In genomic region chr5:139592289-139592688, GRCh38 we compare ENCODE assay signal across 16 cellular contexts. TPM values are rescaled to one million over a fixed set of nuclear protein-coding genes. Genes with fewer than 3 reads are reported as not detected.
A peak's percentile ranks its signal among the peaks of the same experiment; 100 is the strongest.
DNase-seq lines count a peak whose midpoint lies in the region; ATAC-seq and TF ChIP-seq lines count a peak whose summit lies in the region.
"Had no signal": no experiment of that assay in that cellular context is flagged by ENCODE, and none has a peak within 500 bp of the region (broad histone marks: within the 10 kb centered on the region; RNA-seq: fewer than 3 reads in every experiment).

No MANE protein-coding gene starts in this region.

- H4K12ac ChIP-seq in trophoblast cell (ENCODE audit: low read depth, low read length): no peak overlapping the region

- no peak for TF ChIP-seq CTCF in activated CD8-positive, alpha-beta T cell treated with anti-CD3 and anti-CD28 coated beads for 36 hours (IDR thresholded peaks at IDR 0.05)
- no peak for TF ChIP-seq CTCF in OCI-LY7 (conservative IDR thresholded peaks at IDR 0.05; ENCODE audit: low read length)

- no CpG with 5 or more reads among the region's 3 CpGs for WGBS in trophoblast cell (ENCODE audit: extremely low coverage, insufficient coverage, insufficient read length)

- intact Hi-C loops in activated CD8-positive, alpha-beta T cell treated with anti-CD3 and anti-CD28 coated beads for 36 hours (cut with micrococcal nuclease): loop anchor here (10.0 kb wide), 1 partner anchor 307 kb away; no protein-coding TSS in a partner anchor
- intact Hi-C loops in OCI-LY7 (cut with micrococcal nuclease; ENCODE audit: unreplicated experiment): no loop called here

- peak overlapping the region; percentile 27 for H3K27ac ChIP-seq in OCI-LY7 (ENCODE audit: low read depth, low read length, poor library complexity, severe bottlenecking)
- H3K27ac ChIP-seq in trophoblast cell (ENCODE audit: low read depth, low read length): peak overlapping the region; percentile 34
- H3K27ac ChIP-seq: tibial artery had no signal

- H2AK5ac ChIP-seq in trophoblast cell (ENCODE audit: low read length): no peak overlapping the region

- CTCF ChIA-PET in activated CD8-positive, alpha-beta T cell treated with anti-CD3 and anti-CD28 coated beads for 36 hours (lab: Charles Lee): interaction anchor here (1.3 to 2.1 kb wide), 3 partner anchors 17 to 41 kb away, joined by 3 to 6 read pairs (median 5); no protein-coding TSS in a partner anchor
- CTCF ChIA-PET in activated CD8-positive, alpha-beta T cell treated with anti-CD3 and anti-CD28 coated beads, Interleukin-2, amount 10 ng/mL, durations not matched to agents 7 days and 5 days (lab: Charles Lee): interaction anchor here (1.3 kb wide), 1 partner anchor 173 kb away, joined by 3 read pairs; no protein-coding TSS in a partner anchor
- CTCF ChIA-PET in OCI-LY7 (lab: Charles Lee; ENCODE audit: unreplicated experiment): no interaction called here

- H3K9ac ChIP-seq in trophoblast cell (ENCODE audit: low read length): no peak overlapping the region

- peaks cover 5% of the 10 kb centered on the region; the same call in 1 of the 2 replicates for H3K9me3 ChIP-seq in OCI-LY7 (ENCODE audit: low read length)
- H3K9me3 ChIP-seq in trophoblast cell (ENCODE audit: insufficient read depth, low read depth, low read length): no peaks in the 10 kb centered on the region
- H3K9me3 ChIP-seq: tibial artery had no signal

- no peak overlapping the region for H2BK5ac ChIP-seq in trophoblast cell (ENCODE audit: low read depth, low read length, poor library complexity)

- POLR2A ChIA-PET in activated CD8-positive, alpha-beta T cell treated with anti-CD3 and anti-CD28 coated beads for 36 hours (lab: Charles Lee): interaction anchor here (1.2 kb wide), 1 partner anchor 15 kb away, joined by 4 read pairs; no protein-coding TSS in a partner anchor
- POLR2A ChIA-PET in activated CD8-positive, alpha-beta T cell treated with anti-CD3 and anti-CD28 coated beads, Interleukin-2, amount 10 ng/mL, durations not matched to agents 7 days and 5 days (lab: Charles Lee): no interaction called here
- POLR2A ChIA-PET in OCI-LY7 (lab: Charles Lee): interaction anchor here (0.6 to 1.6 kb wide), 10 partner anchors 9 to 36 kb away, joined by 3 to 9 read pairs (median 4); partner anchors contain the start of gene UBE2D2

- H2BK12ac ChIP-seq in trophoblast cell (ENCODE audit: low read length): no peak overlapping the region

- H4K20me1 ChIP-seq in OCI-LY7 (ENCODE audit: insufficient read depth, low read length): no peaks in the 10 kb centered on the region; the same call in 1 of the 2 replicates

- H3K4me3 ChIP-seq in OCI-LY7 (ENCODE audit: low read depth, low read length, poor library complexity, severe bottlenecking) (peak overlapping the region; percentile 2), trophoblast cell (ENCODE audit: low read depth, low read length) (no peak overlapping the region)
- H3K4me3 ChIP-seq: tibial artery had no signal

- no peak overlapping the region for H2BK120ac ChIP-seq in trophoblast cell (ENCODE audit: insufficient read depth, low read length, poor library complexity)

- peaks cover 26% of the 10 kb centered on the region for H3K4me1 ChIP-seq in OCI-LY7 (ENCODE audit: insufficient read depth, low read length, poor library complexity, severe bottlenecking)
- peaks cover 0 to 4% of the 10 kb centered on the region in 2 experiments for H3K4me1 ChIP-seq in trophoblast cell (ENCODE audit: control insufficient read depth in 1 of 2, insufficient read depth in 2 of 2, low read length in 2 of 2)

- DNase-seq in activated CD8-positive, alpha-beta T cell treated with anti-CD3 and anti-CD28 coated beads for 36 hours: no peak
- DNase-seq in activated CD8-positive, alpha-beta T cell treated with anti-CD3 and anti-CD28 coated beads, Interleukin-2, amount 10 ng/mL, durations not matched to agents 7 days and 5 days: no peak
- DNase-seq in OCI-LY7 (ENCODE audit: low spot score) (peak; percentile 27), trophoblast cell (no peak), NAMALWA (ENCODE audit: low spot score) (no peak)
- no peak for DNase-seq in activated effector memory CD4-positive, alpha-beta T cell treated with anti-CD3 and anti-CD28 coated beads, Interleukin-2, amount 50 U/mL, for 16 hours
- DNase-seq: activated CD8-positive, alpha-beta memory T cell treated with anti-CD3 and anti-CD28 coated beads, Interleukin-2, amount 50 U/mL, for 4 hours; cortex of kidney; DMS53; Kasumi-1; NCI-H2029; NCI-H748 treated with DMSO at 0.1 percent for 48 hours; Right ventricle myocardium superior; tibial artery had no signal

- H3K9me3 Mint-ChIP-seq in activated CD8-positive, alpha-beta T cell treated with anti-CD3 and anti-CD28 coated beads for 36 hours: no peaks in the 10 kb centered on the region
- no peaks in the 10 kb centered on the region for H3K9me3 Mint-ChIP-seq in activated CD8-positive, alpha-beta T cell treated with anti-CD3 and anti-CD28 coated beads, Interleukin-2, amount 10 ng/mL, durations not matched to agents 7 days and 5 days (ENCODE audit: insufficient read depth)

- H3K9me2 ChIP-seq in OCI-LY7 (ENCODE audit: insufficient read depth, low read length): no peaks in the 10 kb centered on the region

- peak overlapping the region; percentile 44 for H3K4me2 ChIP-seq in OCI-LY7 (ENCODE audit: low read length)
- no peak overlapping the region for H3K4me2 ChIP-seq in trophoblast cell (ENCODE audit: low read length)

- H4K91ac ChIP-seq in trophoblast cell (ENCODE audit: low read depth, low read length): no peak overlapping the region

- no peak overlapping the region for H4K8ac ChIP-seq in trophoblast cell (ENCODE audit: low read depth, low read length)

- no peak overlapping the region for H3K4ac ChIP-seq in trophoblast cell (ENCODE audit: low read depth, low read length)

- no peaks in the 10 kb centered on the region for H3K79me1 ChIP-seq in trophoblast cell (ENCODE audit: low read length)

- H3K23ac ChIP-seq in trophoblast cell (ENCODE audit: low read length): no peak overlapping the region

- H3K27ac Mint-ChIP-seq in activated CD8-positive, alpha-beta T cell treated with anti-CD3 and anti-CD28 coated beads for 36 hours: peak overlapping the region; percentile 71
- no peak overlapping the region for H3K27ac Mint-ChIP-seq in activated CD8-positive, alpha-beta T cell treated with anti-CD3 and anti-CD28 coated beads, Interleukin-2, amount 10 ng/mL, durations not matched to agents 7 days and 5 days

- no peaks in the 10 kb centered on the region for H3K27me3 ChIP-seq in trophoblast cell (ENCODE audit: insufficient read depth, low read length)
- H3K27me3 ChIP-seq: tibial artery had no signal

- H3K18ac ChIP-seq in trophoblast cell (ENCODE audit: low read length): no peak overlapping the region

- H3K4me1 Mint-ChIP-seq in activated CD8-positive, alpha-beta T cell treated with anti-CD3 and anti-CD28 coated beads for 36 hours (ENCODE audit: low read depth): peaks cover 44% of the 10 kb centered on the region
- peaks cover 15% of the 10 kb centered on the region for H3K4me1 Mint-ChIP-seq in activated CD8-positive, alpha-beta T cell treated with anti-CD3 and anti-CD28 coated beads, Interleukin-2, amount 10 ng/mL, durations not matched to agents 7 days and 5 days (ENCODE audit: low read depth)

- no peak overlapping the region for H3K4me3 Mint-ChIP-seq in activated CD8-positive, alpha-beta T cell treated with anti-CD3 and anti-CD28 coated beads for 36 hours
- no peak overlapping the region for H3K4me3 Mint-ChIP-seq in activated CD8-positive, alpha-beta T cell treated with anti-CD3 and anti-CD28 coated beads, Interleukin-2, amount 10 ng/mL, durations not matched to agents 7 days and 5 days

- H3K79me2 ChIP-seq in OCI-LY7 (ENCODE audit: insufficient read depth, low read depth, low read length) (peaks cover 100% of the 10 kb centered on the region), trophoblast cell (ENCODE audit: control insufficient read depth, insufficient read depth, low read length, poor library complexity) (peaks cover 13% of the 10 kb centered on the region)

- H3K36me3 ChIP-seq in OCI-LY7 (ENCODE audit: insufficient read depth, low read length) (peaks cover 86% of the 10 kb centered on the region), trophoblast cell (ENCODE audit: control insufficient read depth in 1 of 2, insufficient read depth in 2 of 2, low read length in 2 of 2) (peaks cover 6 to 7% of the 10 kb centered on the region in 2 experiments)
- H3K36me3 ChIP-seq: tibial artery had no signal

- no peak for ATAC-seq in activated CD8-positive, alpha-beta T cell treated with anti-CD3 and anti-CD28 coated beads for 36 hours
- no peak for ATAC-seq in activated CD8-positive, alpha-beta T cell treated with anti-CD3 and anti-CD28 coated beads, Interleukin-2, amount 10 ng/mL, durations not matched to agents 7 days and 5 days
- peak; percentile 56 for ATAC-seq in GM21619 (IDR thresholded peaks at IDR 0.05; ENCODE audit: unreplicated experiment)
- no peak for ATAC-seq in HG03457 (IDR thresholded peaks at IDR 0.05; ENCODE audit: unreplicated experiment)

- no peak overlapping the region for H3K14ac ChIP-seq in trophoblast cell (ENCODE audit: low read length)

- H3K36me3 Mint-ChIP-seq in activated CD8-positive, alpha-beta T cell treated with anti-CD3 and anti-CD28 coated beads for 36 hours (ENCODE audit: low read depth): peaks cover 34% of the 10 kb centered on the region
- peaks cover 39% of the 10 kb centered on the region for H3K36me3 Mint-ChIP-seq in activated CD8-positive, alpha-beta T cell treated with anti-CD3 and anti-CD28 coated beads, Interleukin-2, amount 10 ng/mL, durations not matched to agents 7 days and 5 days (ENCODE audit: low read depth)

- no TSS peak for BruUV-seq in OCI-LY7 (replicated peaks; lab: Mats Ljungman, UMichigan)

- H2AFZ ChIP-seq in OCI-LY7 (ENCODE audit: low read length) (no peak overlapping the region), trophoblast cell (ENCODE audit: insufficient read depth, low read length, poor library complexity) (no peak overlapping the region)

- H3K27me3 Mint-ChIP-seq in activated CD8-positive, alpha-beta T cell treated with anti-CD3 and anti-CD28 coated beads for 36 hours: no peaks in the 10 kb centered on the region
- H3K27me3 Mint-ChIP-seq in activated CD8-positive, alpha-beta T cell treated with anti-CD3 and anti-CD28 coated beads, Interleukin-2, amount 10 ng/mL, durations not matched to agents 7 days and 5 days (ENCODE audit: low read depth): no peaks in the 10 kb centered on the region

RNA-seq across cellular contexts. Expression of gene UBE2D2, which starts 31.1 kb away (rescaled TPM):
- total RNA-seq in activated CD8-positive, alpha-beta T cell treated with anti-CD3 and anti-CD28 coated beads for 36 hours: 100 to 1,000 TPM; 239 to 253 TPM
- total RNA-seq in activated CD8-positive, alpha-beta T cell treated with anti-CD3 and anti-CD28 coated beads, Interleukin-2, amount 10 ng/mL, durations not matched to agents 7 days and 5 days: 100 to 1,000 TPM; 227 to 232 TPM
- total RNA-seq in OCI-LY7 (2014; rRNA removed; shearing (Covaris generic)): 102 and 145 TPM in 2 replicates
- 239 and 271 TPM in 2 replicates for total RNA-seq in OCI-LY7 (2022)
- 113 and 115 TPM in 2 replicates for polyA plus RNA-seq in trophoblast cell (2013)

RNA-seq across cellular contexts. Expression of gene CXXC5, which starts 55.9 kb away (rescaled TPM):
- total RNA-seq in activated CD8-positive, alpha-beta T cell treated with anti-CD3 and anti-CD28 coated beads for 36 hours: 1 to 10 TPM; 3.5 to 4.3 TPM
- 1 to 10 TPM; 1.2 to 2.0 TPM for total RNA-seq in activated CD8-positive, alpha-beta T cell treated with anti-CD3 and anti-CD28 coated beads, Interleukin-2, amount 10 ng/mL, durations not matched to agents 7 days and 5 days
- 108 and 113 TPM in 2 replicates for total RNA-seq in OCI-LY7 (2014; rRNA removed; shearing (Covaris generic))
- 26.7 and 30.4 TPM in 2 replicates for total RNA-seq in OCI-LY7 (2022)
- 101 and 105 TPM in 2 replicates for polyA plus RNA-seq in trophoblast cell (2013)

Comparison
In these comparisons a context has a peak if more than half of its experiments do, and no peak if none do; other contexts are left out.
1. RNA of gene CXXC5, which starts 55.9 kb away (total RNA-seq): 26.7 to 113 TPM in OCI-LY7; 3.5 to 4.3 TPM in activated CD8-positive, alpha-beta T cell treated with anti-CD3 and anti-CD28 coated beads for 36 hours and 1.2 to 2.0 TPM in activated CD8-positive, alpha-beta T cell treated with anti-CD3 and anti-CD28 coated beads, Interleukin-2, amount 10 ng/mL, durations not matched to agents 7 days and 5 days; every median in the first group is over 4 times any median in the second.